ENCODE assay signal across 28 cellular contexts in genomic region chr20:16555754-16556153, GRCh38. TPM values are rescaled to one million over a fixed set of nuclear protein-coding genes. Genes with fewer than 3 reads are reported as not detected.
DNase-seq lines count a peak whose midpoint lies in the region; ATAC-seq and TF ChIP-seq lines count a peak whose summit lies in the region.
"Had no signal": no experiment of that assay in that cellular context is flagged by ENCODE, and none has a peak within 500 bp of the region (broad histone marks: within the 10 kb centered on the region; RNA-seq: fewer than 3 reads in every experiment).

No MANE protein-coding gene starts in this region.

- no peak overlapping the region for H3K4me3 Mint-ChIP-seq in stimulated activated naive B cell treated with anti-CD40 and anti-IgM and Interleukin-4, amounts not matched to agents 10 μg/mL and 1 μg/mL and 100 μg/mL, for 72 hours
- H3K4me3 Mint-ChIP-seq: activated naive CD8-positive, alpha-beta T cell treated with anti-CD3 and anti-CD28 coated beads, Interleukin-2, amount 10 ng/mL, durations not matched to agents 7 days and 5 days; activated T-cell treated with anti-CD3 and anti-CD28 coated beads, Interleukin-2, amount 50 U/mL, for 24 hours; CD4-positive, CD25-positive, alpha-beta regulatory T cell; central memory CD8-positive, alpha-beta T cell; immature natural killer cell; natural killer cell treated with Interleukin-12 subunit alpha and Interleukin-12 subunit beta and Interleukin-15 and Interleukin-18, amount 100 ng/mL, for 72 hours; stimulated activated memory B cell treated with anti-CD40 and anti-IgM and Interleukin-4, amounts not matched to agents 10 μg/mL and 1 μg/mL and 100 μg/mL, for 72 hours; WTC11 had no signal

- no peak for ATAC-seq in stimulated activated naive B cell treated with anti-CD40 and anti-IgM and Interleukin-4, amounts not matched to agents 10 μg/mL and 1 μg/mL and 100 μg/mL, for 72 hours (replicated peaks)
- no peak for ATAC-seq in GM18517 (IDR thresholded peaks at IDR 0.05; ENCODE audit: unreplicated experiment)
- ATAC-seq: left colon; natural killer cell treated with Interleukin-12 subunit alpha and Interleukin-12 subunit beta and Interleukin-15 and Interleukin-18, amount 100 ng/mL, for 72 hours; stimulated activated memory B cell treated with anti-CD40 and anti-IgM and Interleukin-4, amounts not matched to agents 10 μg/mL and 1 μg/mL and 100 μg/mL, for 72 hours; WTC11 had no signal

- peaks cover 27 to 39% of the 10 kb centered on the region in 2 donors for H3K4me1 Mint-ChIP-seq in stimulated activated naive B cell treated with anti-CD40 and anti-IgM and Interleukin-4, amounts not matched to agents 10 μg/mL and 1 μg/mL and 100 μg/mL, for 72 hours
- H3K4me1 Mint-ChIP-seq: activated naive CD8-positive, alpha-beta T cell treated with anti-CD3 and anti-CD28 coated beads, Interleukin-2, amount 10 ng/mL, durations not matched to agents 7 days and 5 days had no signal

- H3K27ac Mint-ChIP-seq in stimulated activated naive B cell treated with anti-CD40 and anti-IgM and Interleukin-4, amounts not matched to agents 10 μg/mL and 1 μg/mL and 100 μg/mL, for 72 hours: peak overlapping the region; percentile 10
- H3K27ac Mint-ChIP-seq: activated naive CD8-positive, alpha-beta T cell treated with anti-CD3 and anti-CD28 coated beads, Interleukin-2, amount 10 ng/mL, durations not matched to agents 7 days and 5 days; activated T-cell treated with anti-CD3 and anti-CD28 coated beads, Interleukin-2, amount 50 U/mL, for 24 hours; immature natural killer cell; natural killer cell treated with Interleukin-12 subunit alpha and Interleukin-12 subunit beta and Interleukin-15 and Interleukin-18, amount 100 ng/mL, for 72 hours; stimulated activated memory B cell treated with anti-CD40 and anti-IgM and Interleukin-4, amounts not matched to agents 10 μg/mL and 1 μg/mL and 100 μg/mL, for 72 hours; WTC11 had no signal

- no peak overlapping the region for H3K4me3 ChIP-seq in fibroblast of mammary gland (ENCODE audit: control insufficient read depth, low read depth, low read length)
- H3K4me3 ChIP-seq: esophagus squamous epithelium, MG63 had no signal

- peaks cover 4 to 19% of the 10 kb centered on the region in 2 donors for H3K36me3 Mint-ChIP-seq in stimulated activated naive B cell treated with anti-CD40 and anti-IgM and Interleukin-4, amounts not matched to agents 10 μg/mL and 1 μg/mL and 100 μg/mL, for 72 hours
- H3K36me3 Mint-ChIP-seq: natural killer cell treated with Interleukin-12 subunit alpha and Interleukin-12 subunit beta and Interleukin-15 and Interleukin-18, amount 100 ng/mL, for 72 hours had no signal

- intact Hi-C loops in cardiac septum (cut with DNase I): no loop called here

- DNase-seq in DMS 273 (lab: John Stamatoyannopoulos, UW; ENCODE audit: unreplicated experiment): peak; percentile 40
- no peak for DNase-seq in DMS 273 treated with DMSO at 0.1 percent for 48 hours (lab: John Stamatoyannopoulos, UW)
- DNase-seq in T1000 (lab: John Stamatoyannopoulos, UW): peak; percentile 31
- peak; percentile 83 for DNase-seq in fibroblast of mammary gland (ENCODE audit: low read depth)
- DNase-seq in stimulated activated naive B cell treated with anti-CD40 and anti-IgM and Interleukin-4, amounts not matched to agents 10 μg/mL and 1 μg/mL and 100 μg/mL, for 72 hours: no peak
- DNase-seq in cardiac septum (ENCODE audit: low spot score): no peak
- no peak for DNase-seq in NCI-H1105 (lab: John Stamatoyannopoulos, UW)
- DNase-seq: 8988T; activated CD4-positive, alpha-beta T cell treated with anti-CD3 and anti-CD28 coated beads, Interleukin-2, amount 50 U/mL, for 1 hour; activated gamma-delta T cell; activated naive CD8-positive, alpha-beta T cell treated with anti-CD3 and anti-CD28 coated beads, Interleukin-2, amount 10 ng/mL, durations not matched to agents 7 days and 5 days; activated T-cell treated with anti-CD3 and anti-CD28 coated beads, Interleukin-2, amount 50 U/mL, for 24 hours; CD4-positive, CD25-positive, alpha-beta regulatory T cell; dermis blood vessel endothelial cell; esophagus squamous epithelium; immature natural killer cell; KG1; left colon; MG63; NCI-H2029; NCI-H226; SHP77 treated with DMSO at 0.1 percent for 48 hours; substantia nigra had no signal

- H3K27me3 Mint-ChIP-seq in stimulated activated naive B cell treated with anti-CD40 and anti-IgM and Interleukin-4, amounts not matched to agents 10 μg/mL and 1 μg/mL and 100 μg/mL, for 72 hours: no peaks in the 10 kb centered on the region
- H3K27me3 Mint-ChIP-seq: activated naive CD8-positive, alpha-beta T cell treated with anti-CD3 and anti-CD28 coated beads, Interleukin-2, amount 10 ng/mL, durations not matched to agents 7 days and 5 days; activated T-cell treated with anti-CD3 and anti-CD28 coated beads, Interleukin-2, amount 50 U/mL, for 24 hours; CD4-positive, CD25-positive, alpha-beta regulatory T cell; central memory CD8-positive, alpha-beta T cell; natural killer cell treated with Interleukin-12 subunit alpha and Interleukin-12 subunit beta and Interleukin-15 and Interleukin-18, amount 100 ng/mL, for 72 hours; stimulated activated memory B cell treated with anti-CD40 and anti-IgM and Interleukin-4, amounts not matched to agents 10 μg/mL and 1 μg/mL and 100 μg/mL, for 72 hours had no signal

- H3K9me3 Mint-ChIP-seq in stimulated activated naive B cell treated with anti-CD40 and anti-IgM and Interleukin-4, amounts not matched to agents 10 μg/mL and 1 μg/mL and 100 μg/mL, for 72 hours: no peaks in the 10 kb centered on the region
- H3K9me3 Mint-ChIP-seq: activated T-cell treated with anti-CD3 and anti-CD28 coated beads, Interleukin-2, amount 50 U/mL, for 24 hours; central memory CD8-positive, alpha-beta T cell; natural killer cell treated with Interleukin-12 subunit alpha and Interleukin-12 subunit beta and Interleukin-15 and Interleukin-18, amount 100 ng/mL, for 72 hours; stimulated activated memory B cell treated with anti-CD40 and anti-IgM and Interleukin-4, amounts not matched to agents 10 μg/mL and 1 μg/mL and 100 μg/mL, for 72 hours had no signal

- TF ChIP-seq CTCF in fibroblast of mammary gland (conservative IDR thresholded peaks at IDR 0.05; ENCODE audit: control insufficient read depth, insufficient read depth, low read depth, low read length): no peak

RNA-seq across cellular contexts. Expression of gene KIF16B, which starts 17.5 kb away (rescaled TPM):
- 19.7 TPM for total RNA-seq in cardiac septum

Comparison
In these comparisons a context has a peak if more than half of its experiments do, and no peak if none do; other contexts are left out.
1. DNase-seq: peak in DMS 273 (single experiment), T1000 (single experiment) and fibroblast of mammary gland (single experiment); none in DMS 273 treated with DMSO at 0.1 percent for 48 hours (single experiment), stimulated activated naive B cell treated with anti-CD40 and anti-IgM and Interleukin-4, amounts not matched to agents 10 μg/mL and 1 μg/mL and 100 μg/mL, for 72 hours (single experiment), cardiac septum (single experiment) and NCI-H1105 (single experiment).